In the genomic region with DNA sequence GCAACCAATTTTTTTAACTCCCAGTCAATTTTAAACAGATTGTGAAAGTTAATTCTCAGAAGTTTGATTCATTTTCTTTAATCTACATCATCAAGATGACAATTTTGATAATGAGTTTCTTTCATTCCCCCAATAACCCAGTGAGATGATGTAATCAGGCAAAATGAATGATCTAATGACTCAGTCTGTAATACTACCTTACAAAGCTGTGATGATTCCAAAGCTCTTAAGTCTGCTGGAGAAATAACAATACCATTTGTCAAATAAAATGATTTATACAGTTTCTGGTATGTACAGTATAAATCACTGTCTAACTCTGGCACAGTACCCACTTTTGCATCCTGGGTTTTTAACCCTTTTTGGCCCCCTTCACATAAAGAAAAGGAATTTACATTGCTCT, we compare ENCODE assay signal across 11 cellular contexts. TPM values are rescaled to one million over a fixed set of nuclear protein-coding genes. Genes with fewer than 3 reads are reported as not detected.
DNase-seq lines count a peak whose midpoint lies in the region; ATAC-seq and TF ChIP-seq lines count a peak whose summit lies in the region.
"Had no signal": no experiment of that assay in that cellular context is flagged by ENCODE, and none has a peak within 500 bp of the region (broad histone marks: within the 10 kb centered on the region; RNA-seq: fewer than 3 reads in every experiment).

No MANE protein-coding gene starts in this region.

- TF ChIP-seq CTCF in Calu3 (IDR thresholded peaks at IDR 0.05; ENCODE audit: unreplicated experiment): no peak
- no peak for TF ChIP-seq CTCF in Peyer's patch (IDR thresholded peaks at IDR 0.05)

- no peak for DNase-seq in Calu3
- peak; percentile 68 for DNase-seq in HS-27A (ENCODE audit: low read depth)
- DNase-seq in activated naive CD8-positive, alpha-beta T cell treated with anti-CD3 and anti-CD28 coated beads for 36 hours: no peak
- DNase-seq in hepatic stellate cell (ENCODE audit: low spot score): peak; percentile 66
- no peak for DNase-seq in NCI-H187 treated with DMSO at 0.1 percent for 48 hours (lab: John Stamatoyannopoulos, UW)
- DNase-seq in NOMO-1 treated with DMSO at 0.1 percent for 48 hours (lab: John Stamatoyannopoulos, UW; ENCODE audit: unreplicated experiment): no peak
- no peak for DNase-seq in Peyer's patch
- DNase-seq: activated B cell treated with CpG ODN at 0.5 μM for 24 hours had no signal

- no peak overlapping the region for H3K27ac ChIP-seq in Peyer's patch
- H3K27ac ChIP-seq: esophagus muscularis mucosa had no signal

- no peaks in the 10 kb centered on the region for H3K27me3 Mint-ChIP-seq in Calu3 (ENCODE audit: unreplicated experiment)
- no peaks in the 10 kb centered on the region for H3K27me3 Mint-ChIP-seq in activated naive CD8-positive, alpha-beta T cell treated with anti-CD3 and anti-CD28 coated beads for 36 hours

- H3K36me3 Mint-ChIP-seq in Calu3 (ENCODE audit: insufficient read depth, unreplicated experiment): peaks cover 17% of the 10 kb centered on the region
- H3K36me3 Mint-ChIP-seq in activated naive CD8-positive, alpha-beta T cell treated with anti-CD3 and anti-CD28 coated beads for 36 hours: peaks cover 3% of the 10 kb centered on the region

- peaks cover 0 to 7% (median 0%) of the 10 kb centered on the region in 4 donors for H3K4me1 ChIP-seq in Peyer's patch

- H3K36me3 ChIP-seq in Peyer's patch: no peaks in the 10 kb centered on the region
- H3K36me3 ChIP-seq: esophagus muscularis mucosa had no signal

- no peaks in the 10 kb centered on the region for H3K9me3 Mint-ChIP-seq in Calu3 (ENCODE audit: low read depth, unreplicated experiment)
- peaks cover 2% of the 10 kb centered on the region for H3K9me3 Mint-ChIP-seq in activated naive CD8-positive, alpha-beta T cell treated with anti-CD3 and anti-CD28 coated beads for 36 hours

- no peak for TF ChIP-seq POLR2A in Peyer's patch (IDR thresholded peaks at IDR 0.05)

- H3K9me3 ChIP-seq in Peyer's patch: peaks cover 0 to 3% (median 0%) of the 10 kb centered on the region in 4 donors
- H3K9me3 ChIP-seq: esophagus muscularis mucosa had no signal

- BruUV-seq in Calu3 (replicated peaks; lab: Mats Ljungman, UMichigan): no TSS peak

- H3K27ac Mint-ChIP-seq in Calu3 (ENCODE audit: unreplicated experiment): peak overlapping the region; percentile 82
- H3K27ac Mint-ChIP-seq in activated naive CD8-positive, alpha-beta T cell treated with anti-CD3 and anti-CD28 coated beads for 36 hours: peak overlapping the region; percentile 47
- H3K27ac Mint-ChIP-seq: activated B cell treated with CpG ODN at 0.5 μM for 24 hours; activated naive CD8-positive, alpha-beta T cell had no signal

- no peak overlapping the region for H3K4me3 ChIP-seq in Peyer's patch
- H3K4me3 ChIP-seq: esophagus muscularis mucosa had no signal

- intact Hi-C loops in Calu3 (cut with micrococcal nuclease; ENCODE audit: unreplicated experiment): loop anchor here (5.0 kb wide), 1 partner anchor 94 kb away; a partner anchor contains a TSS

- no peak overlapping the region for H3K4me3 Mint-ChIP-seq in Calu3 (ENCODE audit: low read depth, unreplicated experiment)
- H3K4me3 Mint-ChIP-seq in activated naive CD8-positive, alpha-beta T cell treated with anti-CD3 and anti-CD28 coated beads for 36 hours: no peak overlapping the region
- H3K4me3 Mint-ChIP-seq: activated B cell treated with CpG ODN at 0.5 μM for 24 hours; activated naive CD8-positive, alpha-beta T cell had no signal

- no peaks in the 10 kb centered on the region for H3K27me3 ChIP-seq in Peyer's patch
- H3K27me3 ChIP-seq: esophagus muscularis mucosa had no signal

- no peak for ATAC-seq in HG03097 (IDR thresholded peaks at IDR 0.05; ENCODE audit: low FRiP score, unreplicated experiment)

- peaks cover 31% of the 10 kb centered on the region for H3K4me1 Mint-ChIP-seq in Calu3 (ENCODE audit: low read depth, unreplicated experiment)
- H3K4me1 Mint-ChIP-seq in activated naive CD8-positive, alpha-beta T cell treated with anti-CD3 and anti-CD28 coated beads for 36 hours: peaks cover 22% of the 10 kb centered on the region

- CTCF ChIA-PET in Calu3 (lab: Charles Lee): interaction anchor here (0.6 to 1.0 kb wide), 2 partner anchors 53 to 98 kb away, joined by 3 to 4 read pairs; no protein-coding TSS in a partner anchor

RNA-seq across cellular contexts. Expression of a gene that starts 4.4 kb away (rescaled TPM):
- total RNA-seq in Calu3 (2022) (23.0 and 26.8 TPM in 2 replicates), Peyer's patch (10 to 100 TPM in 2 of 4 donors, 1 to 10 TPM in 2; 8.6 to 21.7 (median 12.5) TPM)
- 10 to 100 TPM; 29.1 to 30.7 TPM for total RNA-seq in activated naive CD8-positive, alpha-beta T cell treated with anti-CD3 and anti-CD28 coated beads for 36 hours

RNA-seq across cellular contexts. Expression of a gene that starts 26.1 kb away (rescaled TPM):
- total RNA-seq in Calu3 (2022) (not detected in 2 replicates), Peyer's patch (not detected)
- not detected for total RNA-seq in activated naive CD8-positive, alpha-beta T cell treated with anti-CD3 and anti-CD28 coated beads for 36 hours
- total RNA-seq: activated B cell treated with CpG ODN at 0.5 μM for 24 hours, esophagus muscularis mucosa had no signal

RNA-seq across cellular contexts. Expression of a gene that starts 36.2 kb away (rescaled TPM):
- total RNA-seq in Calu3 (2022) (not detected in 2 replicates), Peyer's patch (not detected)
- not detected for total RNA-seq in activated naive CD8-positive, alpha-beta T cell treated with anti-CD3 and anti-CD28 coated beads for 36 hours
- total RNA-seq: activated B cell treated with CpG ODN at 0.5 μM for 24 hours, esophagus muscularis mucosa had no signal

RNA-seq across cellular contexts. Expression of a gene that starts 57.6 kb away (rescaled TPM):
- total RNA-seq in Calu3 (2022) (31.3 and 31.5 TPM in 2 replicates), Peyer's patch (10 to 100 TPM; 23.1 to 84.2 (median 53.6) TPM)
- 10 to 100 TPM; 21.1 to 22.3 TPM for total RNA-seq in activated naive CD8-positive, alpha-beta T cell treated with anti-CD3 and anti-CD28 coated beads for 36 hours

Comparison
In these comparisons a context has a peak if more than half of its experiments do, and no peak if none do; other contexts are left out.
1. DNase-seq: peak in HS-27A (single experiment) and hepatic stellate cell (single experiment); none in Calu3 (single experiment), activated naive CD8-positive, alpha-beta T cell treated with anti-CD3 and anti-CD28 coated beads for 36 hours (single experiment), NCI-H187 treated with DMSO at 0.1 percent for 48 hours (single experiment), NOMO-1 treated with DMSO at 0.1 percent for 48 hours (single experiment) and Peyer's patch (0 of 3).